Comparison of ENCODE assay signal across 22 cellular contexts in genomic region chr12:111650912-111651311, GRCh38.
"Had no signal": no experiment of that assay in that cellular context is flagged by ENCODE, and none has a peak within 500 bp of the region (broad histone marks: within the 10 kb centered on the region; RNA-seq: fewer than 3 reads in every experiment).

No MANE protein-coding gene starts in this region.

- H3K27me3 ChIP-seq: adrenal gland, SJCRH30 had no signal

- ATAC-seq: activated CD4-positive, CD25-positive, alpha-beta regulatory T cell treated with anti-CD3 and anti-CD28 coated beads, Interleukin-2, amount 50 U/mL, for 24 hours; activated CD8-positive, alpha-beta T cell treated with anti-CD3 and anti-CD28 coated beads for 36 hours had no signal

- H3K27ac ChIP-seq: adrenal gland, KMS-11, SJCRH30 had no signal

- DNase-seq: activated CD4-positive, alpha-beta T cell treated with anti-CD3 and anti-CD28 coated beads for 4 hours; activated CD8-positive, alpha-beta memory T cell treated with anti-CD3 and anti-CD28 coated beads, Interleukin-2, amount 50 U/mL, for 4 hours; activated CD8-positive, alpha-beta T cell treated with anti-CD3 and anti-CD28 coated beads for 36 hours; activated naive CD4-positive, alpha-beta T cell treated with anti-CD3 and anti-CD28 coated beads, Interleukin-2, amount 50 U/mL, for 16 hours; activated naive CD8-positive, alpha-beta T cell treated with anti-CD3 and anti-CD28 coated beads, Interleukin-2, amount 10 ng/mL, durations not matched to agents 7 days and 5 days; activated T-cell treated with anti-CD3 and anti-CD28 coated beads, Interleukin-2, amount 50 U/mL, for 1 hour; adrenal gland; anterior cingulate cortex; cerebellar nuclear complex; NCI-H1092; NCI-H1417; NCI-H2029; NCI-H2107; NCI-H2171 treated with DMSO at 0.1 percent for 48 hours; NCI-H226; NCI-H526 treated with DMSO at 0.1 percent for 48 hours; NCI-H82; SJCRH30; SK-N-SH; T-helper 1 cell had no signal

- H3K9ac ChIP-seq: KMS-11, SK-N-SH had no signal

- H3K4me1 ChIP-seq: adrenal gland, SJCRH30 had no signal

- H3K4me2 ChIP-seq: KMS-11, SK-N-SH had no signal

- H3K4me3 ChIP-seq: adrenal gland, SJCRH30 had no signal

- H3K9me3 ChIP-seq: adrenal gland, SJCRH30, SK-N-SH had no signal
